ENCODE assay signal across 19 cellular contexts in genomic region chr5:179504600-179505396, GRCh38.
"Had no signal": no experiment of that assay in that cellular context is flagged by ENCODE, and none has a peak within 500 bp of the region (broad histone marks: within the 10 kb centered on the region; RNA-seq: fewer than 3 reads in every experiment).

No MANE protein-coding gene starts in this region.

- H3K27ac Mint-ChIP-seq: dendritic cell treated with granulocyte-macrophage colony-stimulating factor and Interleukin-4, amounts not matched to agents 40 ng/mL and 50 ng/mL, for 4 days; natural killer cell; stimulated activated memory B cell treated with anti-CD40 and anti-IgM and Interleukin-4, amounts not matched to agents 10 μg/mL and 1 μg/mL and 100 μg/mL, for 72 hours had no signal

- H3K27me3 Mint-ChIP-seq: dendritic cell treated with granulocyte-macrophage colony-stimulating factor and Interleukin-4, amounts not matched to agents 40 ng/mL and 50 ng/mL, for 4 days; stimulated activated memory B cell treated with anti-CD40 and anti-IgM and Interleukin-4, amounts not matched to agents 10 μg/mL and 1 μg/mL and 100 μg/mL, for 72 hours had no signal

- H3K4me3 ChIP-seq: esophagus muscularis mucosa, gastroesophageal sphincter, heart right ventricle, lower lobe of right lung, psoas muscle, thoracic aorta had no signal

- DNase-seq: activated CD4-positive, alpha-beta T cell treated with anti-CD3 and anti-CD28 coated beads, Interleukin-2, amount 50 U/mL, for 1 hour; activated CD4-positive, CD25-positive, alpha-beta regulatory T cell treated with anti-CD3 and anti-CD28 coated beads, Interleukin-2, amount 50 U/mL, for 72 hours; activated CD8-positive, alpha-beta memory T cell treated with anti-CD3 and anti-CD28 coated beads, Interleukin-2, amount 50 U/mL, for 4 hours; activated naive CD4-positive, alpha-beta T cell treated with anti-CD3 and anti-CD28 coated beads, Interleukin-2, amount 50 U/mL, for 16 hours; activated T-cell treated with anti-CD3 and anti-CD28 coated beads, Interleukin-2, amount 50 U/mL, for 4 hours; effector CD8-positive, alpha-beta T cell; heart right ventricle; lower lobe of right lung; natural killer cell; occipital lobe; psoas muscle; stimulated activated CD4-positive, alpha-beta T cell treated with anti-CD3 and anti-CD28 coated beads, Interleukin-4, amount 100 ng/mL, for 4 hours; T1000 had no signal

- H3K9me3 Mint-ChIP-seq: activated T-cell treated with anti-CD3 and anti-CD28 coated beads, Interleukin-2, amount 50 U/mL, for 4 hours; natural killer cell had no signal

- H3K4me3 Mint-ChIP-seq: activated T-cell treated with anti-CD3 and anti-CD28 coated beads, Interleukin-2, amount 50 U/mL, for 4 hours; dendritic cell treated with granulocyte-macrophage colony-stimulating factor and Interleukin-4, amounts not matched to agents 40 ng/mL and 50 ng/mL, for 4 days; natural killer cell; stimulated activated memory B cell treated with anti-CD40 and anti-IgM and Interleukin-4, amounts not matched to agents 10 μg/mL and 1 μg/mL and 100 μg/mL, for 72 hours had no signal

- H3K4me1 ChIP-seq: esophagus muscularis mucosa, gastroesophageal sphincter, lower lobe of right lung, psoas muscle had no signal

- H3K4me1 Mint-ChIP-seq: natural killer cell had no signal

- H3K27ac ChIP-seq: esophagus muscularis mucosa, gastroesophageal sphincter, heart right ventricle, lower lobe of right lung, psoas muscle, thoracic aorta had no signal

- H3K36me3 ChIP-seq: esophagus muscularis mucosa, gastroesophageal sphincter, heart right ventricle, lower lobe of right lung, thoracic aorta had no signal

- H3K27me3 ChIP-seq: esophagus muscularis mucosa, gastroesophageal sphincter, heart right ventricle had no signal

- ATAC-seq: activated T-cell treated with anti-CD3 and anti-CD28 coated beads, Interleukin-2, amount 50 U/mL, for 4 hours; gastroesophageal sphincter; heart right ventricle; lower lobe of right lung; natural killer cell; psoas muscle; sciatic nerve; stimulated activated memory B cell treated with anti-CD40 and anti-IgM and Interleukin-4, amounts not matched to agents 10 μg/mL and 1 μg/mL and 100 μg/mL, for 72 hours had no signal

- H3K36me3 Mint-ChIP-seq: natural killer cell; stimulated activated memory B cell treated with anti-CD40 and anti-IgM and Interleukin-4, amounts not matched to agents 10 μg/mL and 1 μg/mL and 100 μg/mL, for 72 hours had no signal

- H3K9me3 ChIP-seq: esophagus muscularis mucosa, gastroesophageal sphincter, heart right ventricle, lower lobe of right lung, psoas muscle, thoracic aorta had no signal
